Comparison of ENCODE assay signal across 6 cellular contexts in the genomic region with DNA sequence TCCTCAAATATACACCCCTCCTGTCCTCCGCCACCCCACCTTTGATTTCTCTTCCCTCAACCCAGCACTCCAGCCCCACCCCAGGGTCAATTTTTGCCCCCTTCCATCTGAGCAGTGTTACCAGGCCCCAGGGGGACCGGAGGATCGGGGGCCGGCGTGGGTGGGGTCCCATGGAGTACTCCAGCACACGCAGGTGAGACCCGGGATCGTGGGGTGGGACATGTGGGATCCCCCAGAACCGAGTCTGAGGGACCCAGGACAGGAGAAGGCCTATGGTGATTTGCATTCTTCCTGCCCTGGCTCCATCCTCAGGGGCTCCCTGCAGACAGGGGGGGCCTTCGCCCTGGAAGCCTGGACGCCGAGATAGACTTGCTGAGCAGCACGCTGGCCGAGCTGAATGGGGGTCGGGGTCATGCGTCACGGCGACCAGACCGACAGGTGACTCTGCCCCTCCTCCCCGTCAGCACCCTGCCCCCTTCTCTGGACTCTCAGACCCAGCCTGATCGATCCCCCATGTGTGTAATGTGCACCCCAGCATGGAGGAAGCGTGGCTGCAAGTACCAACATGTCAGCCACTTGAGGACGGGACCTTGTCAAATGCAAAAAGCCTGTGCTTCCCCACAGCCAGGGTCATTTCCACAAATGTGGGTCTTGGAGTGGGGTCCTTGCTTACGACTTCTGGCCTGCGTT. TPM values are rescaled to one million over a fixed set of nuclear protein-coding genes. Genes with fewer than 3 reads are reported as not detected.
DNase-seq lines count a peak whose midpoint lies in the region; ATAC-seq and TF ChIP-seq lines count a peak whose summit lies in the region.

No MANE protein-coding gene starts in this region.

- H3K4me1 Mint-ChIP-seq in CD14-positive monocyte (peaks cover 37% of the 10 kb centered on the region), T-cell (peaks cover 9 to 17% (median 16%) of the 10 kb centered on the region in 3 donors)

- peaks cover 37 to 38% of the 10 kb centered on the region in 2 donors for H3K36me3 Mint-ChIP-seq in CD14-positive monocyte
- peaks cover 14% of the 10 kb centered on the region for H3K36me3 Mint-ChIP-seq in T-cell

- H3K27ac ChIP-seq in layer of hippocampus (ENCODE audit: low read depth, low read length) (peak overlapping the region; percentile 99), WERI-Rb-1 (no peak overlapping the region)

- H3K9me3 ChIP-seq in WERI-Rb-1 (ENCODE audit: severe bottlenecking): no peaks in the 10 kb centered on the region

- H3K4me3 Mint-ChIP-seq in CD14-positive monocyte (peak overlapping the region; percentile 83 to 94), T-cell (peak overlapping the region; percentile 43 to 72 (median 55))

- H3K4me3 ChIP-seq in WERI-Rb-1 (ENCODE audit: low read depth, low read length): no peak overlapping the region

- intact Hi-C loops in CD14-positive monocyte (cut with micrococcal nuclease): no loop called here

- H3K27me3 ChIP-seq in layer of hippocampus (ENCODE audit: control insufficient read depth, insufficient read depth, low read length) (no peaks in the 10 kb centered on the region), WERI-Rb-1 (ENCODE audit: insufficient read depth, low read depth, severe bottlenecking) (no peaks in the 10 kb centered on the region)

- H3K9me3 Mint-ChIP-seq in CD14-positive monocyte: no peaks in the 10 kb centered on the region
- H3K9me3 Mint-ChIP-seq in T-cell: no peaks in the 10 kb centered on the region

- no peak for TF ChIP-seq CTCF in CD14-positive monocyte (IDR thresholded peaks at IDR 0.05)
- TF ChIP-seq CTCF in WERI-Rb-1 (IDR thresholded peaks at IDR 0.05; ENCODE audit: low read depth, low read length): no peak
- no peak for TF ChIP-seq CTCF in GM10266 (IDR thresholded peaks at IDR 0.05; ENCODE audit: control insufficient read depth, insufficient read depth, low read depth, missing control alignments)

- DNase-seq in CD14-positive monocyte (ENCODE audit: low spot score): no peak
- no peak for DNase-seq in T-cell
- no peak for DNase-seq in WERI-Rb-1
- no peak for DNase-seq in GM10266 (ENCODE audit: extremely low spot score)
- DNase-seq in HuH-7 (ENCODE audit: low spot score): no peak

- CTCF ChIA-PET in T-cell (lab: Charles Lee): no interaction called here

- POLR2A ChIA-PET in T-cell (lab: Charles Lee): no interaction called here

- H3K36me3 ChIP-seq in WERI-Rb-1: no peaks in the 10 kb centered on the region

- H3K27ac Mint-ChIP-seq in CD14-positive monocyte (peak overlapping the region in 4 of 7 donors; percentile 6 to 47 (median 39)), T-cell (peak overlapping the region; percentile 71 to 75)

- ATAC-seq in T-cell (replicated peaks in 1 of 4): no peak

- peaks cover 0 to 4% (median 4%) of the 10 kb centered on the region in 3 donors for H3K27me3 Mint-ChIP-seq in CD14-positive monocyte (ENCODE audit: low read depth in 3 of 3)
- no peaks in the 10 kb centered on the region for H3K27me3 Mint-ChIP-seq in T-cell

RNA-seq across cellular contexts. Expression of gene TRIP6, which starts 0.8 kb away (rescaled TPM):
- polyA plus RNA-seq in CD14-positive monocyte: 1 to 10 TPM; 1.9 to 5.9 TPM
- total RNA-seq in T-cell: 10 to 100 TPM in 2 of 5 donors, 1 to 10 TPM in 3; 5.6 to 14.6 (median 8.8) TPM

RNA-seq across cellular contexts. Expression of gene SRRT, which starts 7.0 kb away (rescaled TPM):
- polyA plus RNA-seq in CD14-positive monocyte: 10 to 100 TPM; 26.9 to 29.6 TPM
- total RNA-seq in T-cell: 100 to 1,000 TPM; 224 to 308 (median 243) TPM

RNA-seq across cellular contexts. Expression of gene SLC12A9, which starts 15.4 kb away (rescaled TPM):
- polyA plus RNA-seq in CD14-positive monocyte: 10 to 100 TPM; 18.8 to 19.3 TPM
- 10 to 100 TPM; 49.9 to 72.6 (median 70.2) TPM for total RNA-seq in T-cell

RNA-seq across cellular contexts. Expression of gene UFSP1, which starts 21.6 kb away (rescaled TPM):
- polyA plus RNA-seq in CD14-positive monocyte: under 1 TPM; 0.57 to 0.76 TPM
- 1 to 10 TPM in 4 of 5 donors, under 1 TPM in 1; 0.50 to 9.0 (median 6.2) TPM for total RNA-seq in T-cell

RNA-seq across cellular contexts. Expression of gene ACHE, which starts 27.7 kb away (rescaled TPM):
- polyA plus RNA-seq in CD14-positive monocyte: not detected
- total RNA-seq in T-cell: under 1 TPM; 0.13 to 0.84 (median 0.44) TPM
